20 cellular contexts compared by ENCODE assay signal in genomic region chr2:223558970-223559369, GRCh38. TPM values are rescaled to one million over a fixed set of nuclear protein-coding genes. Genes with fewer than 3 reads are reported as not detected.
DNase-seq lines count a peak whose midpoint lies in the region; ATAC-seq and TF ChIP-seq lines count a peak whose summit lies in the region.
"Had no signal": no experiment of that assay in that cellular context is flagged by ENCODE, and none has a peak within 500 bp of the region (broad histone marks: within the 10 kb centered on the region; RNA-seq: fewer than 3 reads in every experiment).

No MANE protein-coding gene starts in this region.

- H3K9ac ChIP-seq in SK-N-SH (no peak overlapping the region), Loucy (ENCODE audit: low read depth, low read length, poor library complexity, severe bottlenecking) (no peak overlapping the region), GM23248 (no peak overlapping the region)

- TF ChIP-seq CTCF in SK-N-SH (IDR thresholded peaks at IDR 0.05) (no peak), Loucy (conservative IDR thresholded peaks at IDR 0.05; ENCODE audit: low read length) (no peak), foreskin keratinocyte (conservative IDR thresholded peaks at IDR 0.05) (no peak)

- no peak overlapping the region for H3K4me3 ChIP-seq in SK-N-SH (ENCODE audit: low read depth in 2 of 2, low read length in 1 of 2)
- peak overlapping the region; percentile 16 for H3K4me3 ChIP-seq in CD4-positive, CD25-positive, alpha-beta regulatory T cell (ENCODE audit: low read depth, low read length)
- H3K4me3 ChIP-seq in Loucy (ENCODE audit: low read length, poor library complexity, severe bottlenecking): no peak overlapping the region
- no peak overlapping the region for H3K4me3 ChIP-seq in GM23248

- no peaks in the 10 kb centered on the region for H3K36me3 ChIP-seq in SK-N-SH (replicated peaks in 1 of 2; ENCODE audit: control insufficient read depth in 1 of 2, insufficient read depth in 2 of 2, low read length in 1 of 2)
- H3K36me3 ChIP-seq in CD4-positive, CD25-positive, alpha-beta regulatory T cell (ENCODE audit: control insufficient read depth, insufficient read depth, low read length): no peaks in the 10 kb centered on the region
- H3K36me3 ChIP-seq in Loucy (ENCODE audit: insufficient read depth, low read length): no peaks in the 10 kb centered on the region
- no peaks in the 10 kb centered on the region for H3K36me3 ChIP-seq in GM23248 (ENCODE audit: low read depth)
- H3K36me3 ChIP-seq: BE2C had no signal

- peak overlapping the region; percentile 17; the same call in 1 of the 2 replicates for H2AFZ ChIP-seq in SK-N-SH (ENCODE audit: low read depth)
- peak overlapping the region; percentile 49 for H2AFZ ChIP-seq in Loucy (ENCODE audit: low read length)
- H2AFZ ChIP-seq in GM23248: no peak overlapping the region

- H3K79me2 ChIP-seq in SK-N-SH (ENCODE audit: insufficient read depth): no peaks in the 10 kb centered on the region
- no peaks in the 10 kb centered on the region for H3K79me2 ChIP-seq in Loucy (ENCODE audit: insufficient read depth, low read length)
- H3K79me2 ChIP-seq in GM23248 (ENCODE audit: insufficient read depth): no peaks in the 10 kb centered on the region

- H3K9me2 ChIP-seq in SK-N-SH (no peaks in the 10 kb centered on the region), Loucy (replicated peaks; ENCODE audit: low read depth, low read length) (no peaks in the 10 kb centered on the region), GM23248 (ENCODE audit: insufficient read depth) (no peaks in the 10 kb centered on the region)

- ATAC-seq in SK-N-SH treated with all-trans-retinoic acid at 6 μM for 48 hours: no peak
- no peak for ATAC-seq in CD4-positive, CD25-positive, alpha-beta regulatory T cell (ENCODE audit: low read depth in 2 of 2)
- ATAC-seq in foreskin keratinocyte: no peak
- no peak for ATAC-seq in natural killer cell treated with Interleukin-12 subunit alpha and Interleukin-12 subunit beta and Interleukin-15 and Interleukin-18, amount 100 ng/mL, for 72 hours
- ATAC-seq: PC-3 had no signal

- H3K4me3 Mint-ChIP-seq in CD4-positive, CD25-positive, alpha-beta regulatory T cell: no peak overlapping the region
- no peak overlapping the region for H3K4me3 Mint-ChIP-seq in natural killer cell treated with Interleukin-12 subunit alpha and Interleukin-12 subunit beta and Interleukin-15 and Interleukin-18, amount 100 ng/mL, for 72 hours
- H3K4me3 Mint-ChIP-seq: CD14-positive monocyte had no signal

- H3K4me1 Mint-ChIP-seq in CD4-positive, CD25-positive, alpha-beta regulatory T cell: peaks cover 0 to 5% (median 0%) of the 10 kb centered on the region in 4 donors
- no peaks in the 10 kb centered on the region for H3K4me1 Mint-ChIP-seq in natural killer cell treated with Interleukin-12 subunit alpha and Interleukin-12 subunit beta and Interleukin-15 and Interleukin-18, amount 100 ng/mL, for 72 hours (ENCODE audit: low read depth in 2 of 2)
- H3K4me1 Mint-ChIP-seq: CD14-positive monocyte had no signal

- H3K27ac Mint-ChIP-seq in CD4-positive, CD25-positive, alpha-beta regulatory T cell: no peak overlapping the region
- H3K27ac Mint-ChIP-seq in natural killer cell treated with Interleukin-12 subunit alpha and Interleukin-12 subunit beta and Interleukin-15 and Interleukin-18, amount 100 ng/mL, for 72 hours: no peak overlapping the region

- TF ChIP-seq RAD21 in SK-N-SH (IDR thresholded peaks at IDR 0.05; ENCODE audit: low read length): no peak

- H3K9me3 Mint-ChIP-seq in CD4-positive, CD25-positive, alpha-beta regulatory T cell: peaks cover 0 to 3% (median 0%) of the 10 kb centered on the region in 7 donors
- no peaks in the 10 kb centered on the region for H3K9me3 Mint-ChIP-seq in natural killer cell treated with Interleukin-12 subunit alpha and Interleukin-12 subunit beta and Interleukin-15 and Interleukin-18, amount 100 ng/mL, for 72 hours

- no peaks in the 10 kb centered on the region for H3K36me3 Mint-ChIP-seq in CD4-positive, CD25-positive, alpha-beta regulatory T cell
- H3K36me3 Mint-ChIP-seq in natural killer cell treated with Interleukin-12 subunit alpha and Interleukin-12 subunit beta and Interleukin-15 and Interleukin-18, amount 100 ng/mL, for 72 hours: no peaks in the 10 kb centered on the region
- H3K36me3 Mint-ChIP-seq: CD14-positive monocyte had no signal

- H3K4me2 ChIP-seq in SK-N-SH (no peak overlapping the region), Loucy (ENCODE audit: low read depth, low read length, poor library complexity, severe bottlenecking) (peak overlapping the region; percentile 27), GM23248 (ENCODE audit: unreplicated experiment) (no peak overlapping the region)

- no peak for TF ChIP-seq EP300 in SK-N-SH (IDR thresholded peaks at IDR 0.05; ENCODE audit: borderline replicate concordance in 1 of 2, low read depth in 1 of 2, low read length in 1 of 2)

- H3K27ac ChIP-seq in SK-N-SH (ENCODE audit: low read depth in 2 of 2, low read length in 1 of 2) (no peak overlapping the region), foreskin keratinocyte (peak overlapping the region; percentile 18), GM23248 (no peak overlapping the region)
- no peak overlapping the region for H3K27ac ChIP-seq in CD4-positive, CD25-positive, alpha-beta regulatory T cell (ENCODE audit: insufficient read depth, low read length, poor library complexity, severe bottlenecking)

- in situ Hi-C loops in GM23248 (cut with MboI): no loop called here

- CTCF ChIA-PET in SK-N-SH (lab: Yijun Ruan, JAX): no interaction called here

- H3K27me3 ChIP-seq in SK-N-SH (ENCODE audit: insufficient read depth) (no peaks in the 10 kb centered on the region), Loucy (ENCODE audit: insufficient read depth, low read length, poor library complexity, severe bottlenecking) (no peaks in the 10 kb centered on the region), foreskin keratinocyte (no peaks in the 10 kb centered on the region), GM23248 (replicated peaks; ENCODE audit: insufficient read depth) (no peaks in the 10 kb centered on the region)
- H3K27me3 ChIP-seq in CD4-positive, CD25-positive, alpha-beta regulatory T cell (ENCODE audit: control insufficient read depth, insufficient read depth, low read length): no peaks in the 10 kb centered on the region
- H3K27me3 ChIP-seq: BE2C had no signal

- peaks cover 25% of the 10 kb centered on the region for H3F3A ChIP-seq in SK-N-SH (replicated peaks; ENCODE audit: insufficient read depth)
- H3F3A ChIP-seq in Loucy (ENCODE audit: low read depth): no peaks in the 10 kb centered on the region
- no peaks in the 10 kb centered on the region; the same call in 1 of the 2 replicates for H3F3A ChIP-seq in GM23248 (ENCODE audit: insufficient read depth)

- H4K20me1 ChIP-seq in SK-N-SH (ENCODE audit: insufficient read depth) (no peaks in the 10 kb centered on the region), Loucy (ENCODE audit: insufficient read depth, low read length, poor library complexity, severe bottlenecking) (no peaks in the 10 kb centered on the region), GM23248 (ENCODE audit: insufficient read depth) (no peaks in the 10 kb centered on the region)

- peaks cover 2 to 22% of the 10 kb centered on the region in 2 experiments for H3K4me1 ChIP-seq in SK-N-SH (ENCODE audit: control insufficient read depth in 1 of 2, insufficient read depth in 2 of 2, low read depth in 1 of 2, low read length in 1 of 2)
- H3K4me1 ChIP-seq in CD4-positive, CD25-positive, alpha-beta regulatory T cell (ENCODE audit: control insufficient read depth, insufficient read depth, low read length, poor library complexity, severe bottlenecking): no peaks in the 10 kb centered on the region
- peaks cover 4% of the 10 kb centered on the region for H3K4me1 ChIP-seq in Loucy (ENCODE audit: insufficient read depth, low read length, poor library complexity, severe bottlenecking)
- peaks cover 27% of the 10 kb centered on the region for H3K4me1 ChIP-seq in foreskin keratinocyte
- peaks cover 7% of the 10 kb centered on the region; the same call in 1 of the 2 replicates for H3K4me1 ChIP-seq in GM23248 (ENCODE audit: insufficient read depth)

- POLR2A ChIA-PET in SK-N-SH (lab: Yijun Ruan, JAX): no interaction called here

- 29% methylated on average over 1 of the region's 1 CpG for WGBS in SK-N-SH (ENCODE audit: low lambda C conversion rate)
- WGBS in GM23248 (ENCODE audit: low coverage in 1 of 2, low lambda C conversion rate in 2 of 2, missing lambda C conversion rate in 2 of 2), 2 experiments: 38 to 43% methylated on average over 1 of the region's 1 CpG

- peaks cover 4% of the 10 kb centered on the region for H3K27me3 Mint-ChIP-seq in CD4-positive, CD25-positive, alpha-beta regulatory T cell
- peaks cover 10 to 14% of the 10 kb centered on the region in 2 donors for H3K27me3 Mint-ChIP-seq in natural killer cell treated with Interleukin-12 subunit alpha and Interleukin-12 subunit beta and Interleukin-15 and Interleukin-18, amount 100 ng/mL, for 72 hours

- H3K9me3 ChIP-seq in SK-N-SH (no peaks in the 10 kb centered on the region), Loucy (ENCODE audit: insufficient read depth, low read depth, low read length) (no peaks in the 10 kb centered on the region), GM23248 (ENCODE audit: low read depth) (no peaks in the 10 kb centered on the region)
- no peaks in the 10 kb centered on the region for H3K9me3 ChIP-seq in CD4-positive, CD25-positive, alpha-beta regulatory T cell (ENCODE audit: control insufficient read depth in 2 of 2, low read length in 2 of 2)
- H3K9me3 ChIP-seq: BE2C had no signal

- no peak for DNase-seq in SK-N-SH
- DNase-seq in CD4-positive, CD25-positive, alpha-beta regulatory T cell: no peak
- no peak for DNase-seq in foreskin keratinocyte
- no peak for DNase-seq in GM23248
- DNase-seq in NCI-H187 treated with DMSO at 0.1 percent for 48 hours (lab: John Stamatoyannopoulos, UW): no peak
- no peak for DNase-seq in natural killer cell treated with Interleukin-12 subunit alpha and Interleukin-12 subunit beta and Interleukin-15 and Interleukin-18, amount 100 ng/mL, for 72 hours (ENCODE audit: low spot score)
- DNase-seq: ACHN, BE2C, DMS153, Karpas-422, MV-4-11, NCI-H1105, NCI-H1436 treated with DMSO at 0.1 percent for 48 hours, NCI-H1930, NCI-H524 treated with DMSO at 0.1 percent for 48 hours, PC-3 had no signal

TF ChIP-seq in SK-N-SH treated with all-trans-retinoic acid at 6 μM for 48 hours, 23 proteins besides CTCF, POLR2A, EP300 and RAD21 (continues in another document):
- TF ChIP-seq PPARA (CRISPR knock-in tag; IDR thresholded peaks at IDR 0.05; ENCODE audit: borderline replicate concordance) (no peak), ISL1 (CRISPR knock-in tag; IDR thresholded peaks at IDR 0.05) (no peak)

RNA-seq across cellular contexts. Expression of gene SCG2, which starts 43.2 kb away (rescaled TPM):
- polyA plus RNA-seq in SK-N-SH (2012; rRNA removed): 373 and 509 TPM in 2 replicates
- polyA plus RNA-seq in SK-N-SH (2012; cell fraction: cytosol; rRNA removed): 589 and 747 TPM in 2 replicates
- 127 and 310 TPM in 2 replicates for polyA plus RNA-seq in SK-N-SH (2012; cell fraction: nucleus; rRNA removed)
- not detected for total RNA-seq in CD4-positive, CD25-positive, alpha-beta regulatory T cell
- not detected for polyA plus RNA-seq in CD4-positive, CD25-positive, alpha-beta regulatory T cell
- 0.14 TPM in 1 of 2 replicates, not detected in the other for total RNA-seq in foreskin keratinocyte
- 0.02 and 0.06 TPM in 2 replicates for polyA plus RNA-seq in foreskin keratinocyte
- under 0.01 and 0.25 TPM in 2 replicates for total RNA-seq in GM23248 (2014; rRNA removed; shearing (Covaris generic))
- 0.37 and 0.60 TPM in 2 replicates for polyA plus RNA-seq in GM23248 (2016; fragmentation: Nextera tagmentation; extraction: Ambion mirVana)
- total RNA-seq in natural killer cell treated with Interleukin-12 subunit alpha and Interleukin-12 subunit beta and Interleukin-15 and Interleukin-18, amount 100 ng/mL, for 72 hours: under 1 TPM in 1 of 2 donors, not detected in 1; 0.21 TPM
- total RNA-seq: HT-29 had no signal
- polyA plus RNA-seq: CD14-positive monocyte had no signal
